8 cellular contexts compared by ENCODE assay signal in genomic region chr3:52685705-52686691, GRCh38.
DNase-seq lines count a peak whose midpoint lies in the region; TF ChIP-seq lines count a peak whose summit lies in the region.

Gene GNL3 (plus strand): TSS chr3:52686032. CDS start chr3:52686093, 61 bp downstream.
Gene PBRM1 (minus strand): TSS chr3:52685913.

- POLR2A ChIA-PET in HEK293T (lab: Yijun Ruan, JAX): interaction anchor here (0.8 to 1.3 kb wide), 8 partner anchors 8 to 85 kb away, joined by 3 to 11 read pairs (median 4); partner anchors contain the start of genes GLT8D1, NEK4 and SPCS1

- peaks cover 73% of the 10 kb centered on the region for H3K4me1 Mint-ChIP-seq in activated naive CD4-positive, alpha-beta T cell treated with anti-CD3 and anti-CD28 coated beads, Interleukin-2, amount 50 U/mL, for 24 hours

- DNase-seq in GM04504 (ENCODE audit: low read depth): peak; percentile 89
- DNase-seq in HEK293T (ENCODE audit: extremely low spot score): peak; percentile 93
- peak; percentile 91 for DNase-seq in NAMALWA (ENCODE audit: low spot score)
- DNase-seq in SKM-1 (lab: John Stamatoyannopoulos, UW; ENCODE audit: unreplicated experiment): peak; percentile 91
- peak; percentile 94 for DNase-seq in globus pallidus (ENCODE audit: low spot score)
- peak in 55 of 56 donors; percentile 63 to 96 (median 90) for DNase-seq in nucleus accumbens (lab: John Stamatoyannopoulos, UW)
- peak; percentile 96 for DNase-seq in superior temporal gyrus (ENCODE audit: extremely low spot score)

- CTCF ChIA-PET in HEK293T (lab: Yijun Ruan, JAX): no interaction called here

- H3K36me3 Mint-ChIP-seq in activated naive CD4-positive, alpha-beta T cell treated with anti-CD3 and anti-CD28 coated beads, Interleukin-2, amount 50 U/mL, for 24 hours: peaks cover 31% of the 10 kb centered on the region

- H3K27me3 Mint-ChIP-seq in activated naive CD4-positive, alpha-beta T cell treated with anti-CD3 and anti-CD28 coated beads, Interleukin-2, amount 50 U/mL, for 24 hours: no peaks in the 10 kb centered on the region

- no peaks in the 10 kb centered on the region for H3K9me3 Mint-ChIP-seq in activated naive CD4-positive, alpha-beta T cell treated with anti-CD3 and anti-CD28 coated beads, Interleukin-2, amount 50 U/mL, for 24 hours

- H3K4me3 Mint-ChIP-seq in activated naive CD4-positive, alpha-beta T cell treated with anti-CD3 and anti-CD28 coated beads, Interleukin-2, amount 50 U/mL, for 24 hours: peak within 1 kb of the TSS; percentile 96

- peak within 1 kb of the TSS; percentile 97 for H3K27ac Mint-ChIP-seq in activated naive CD4-positive, alpha-beta T cell treated with anti-CD3 and anti-CD28 coated beads, Interleukin-2, amount 50 U/mL, for 24 hours

TF ChIP-seq in HEK293T, 16 proteins besides CTCF, POLR2A, EP300 and RAD21:
- TF ChIP-seq L3MBTL2 (conservative IDR thresholded peaks at IDR 0.05): peak; percentile 72
- no peak for TF ChIP-seq BHLHE40 (IDR thresholded peaks at IDR 0.05; ENCODE audit: borderline replicate concordance)
- no peak for TF ChIP-seq SUZ12 (IDR thresholded peaks at IDR 0.05)
- TF ChIP-seq FOXA1 (IDR thresholded peaks at IDR 0.05): no peak
- no peak for TF ChIP-seq TARDBP (IDR thresholded peaks at IDR 0.05)
- peak; percentile 79; the same call in 1 of the 2 replicates for TF ChIP-seq ELF4 (IDR thresholded peaks at IDR 0.05)
- TF ChIP-seq FOXM1 (IDR thresholded peaks at IDR 0.05; ENCODE audit: borderline replicate concordance): peak; percentile 0; the same call in 1 of the 2 replicates
- no peak for TF ChIP-seq ZNF384 (IDR thresholded peaks at IDR 0.05)
- TF ChIP-seq ARNT (IDR thresholded peaks at IDR 0.05): 0 out of 2 replicates have a peak, but pooled peaks have one; percentile 39
- TF ChIP-seq SP1 (IDR thresholded peaks at IDR 0.05): no peak

Comparison
In these comparisons a context has a peak if more than half of its experiments do, and no peak if none do; other contexts are left out.
1. Peak in every context shown above with its lines: DNase-seq.